In genomic region chr16:10964891-10965326, GRCh38 we compare ENCODE assay signal across 9 cellular contexts. TPM values are rescaled to one million over a fixed set of nuclear protein-coding genes. Genes with fewer than 3 reads are reported as not detected.
DNase-seq lines count a peak whose midpoint lies in the region; ATAC-seq and TF ChIP-seq lines count a peak whose summit lies in the region.
"Had no signal": no experiment of that assay in that cellular context is flagged by ENCODE, and none has a peak within 500 bp of the region (broad histone marks: within the 10 kb centered on the region; RNA-seq: fewer than 3 reads in every experiment).

No MANE protein-coding gene starts in this region.

- POLR2A ChIA-PET in activated CD4-positive, alpha-beta memory T cell treated with anti-CD3 and anti-CD28 coated beads for 36 hours (lab: Charles Lee): interaction anchor here (0.7 to 5.8 kb wide), 32 partner anchors 8 to 414 kb away, joined by 3 to 93 read pairs (median 7); partner anchors contain the start of gene SOCS1
- POLR2A ChIA-PET in A673 (lab: Charles Lee; ENCODE audit: low non-redundant PET): no interaction called here

- H3K9me3 Mint-ChIP-seq in activated CD4-positive, alpha-beta memory T cell treated with anti-CD3 and anti-CD28 coated beads for 36 hours: peaks cover 12% of the 10 kb centered on the region

- CTCF ChIA-PET in activated CD4-positive, alpha-beta memory T cell treated with anti-CD3 and anti-CD28 coated beads for 36 hours (lab: Charles Lee): interaction anchor here (0.6 to 6.5 kb wide), 47 partner anchors 8 to 754 kb away, joined by 3 to 118 read pairs (median 7); partner anchors contain the start of gene SOCS1
- CTCF ChIA-PET in A673 (lab: Charles Lee): interaction anchor here (1.0 to 1.3 kb wide), 2 partner anchors 16 to 567 kb away, joined by 3 read pairs; no protein-coding TSS in a partner anchor

- H3K36me3 Mint-ChIP-seq in activated CD4-positive, alpha-beta memory T cell treated with anti-CD3 and anti-CD28 coated beads for 36 hours: peaks cover 47% of the 10 kb centered on the region

- peaks cover 79% of the 10 kb centered on the region for H3K4me1 Mint-ChIP-seq in activated CD4-positive, alpha-beta memory T cell treated with anti-CD3 and anti-CD28 coated beads for 36 hours (ENCODE audit: low read depth)

- peak; percentile 90 for DNase-seq in activated CD4-positive, alpha-beta memory T cell treated with anti-CD3 and anti-CD28 coated beads for 36 hours
- DNase-seq in stimulated activated CD4-positive, alpha-beta T cell treated with anti-CD3 and anti-CD28 coated beads, Interleukin-12 subunit alpha, Interleukin-12 subunit beta, amount 100 ng/mL, for 48 hours (ENCODE audit: low read depth in 2 of 3, low spot score in 1 of 3): peak in 2 of 3 donors; percentile 57 to 62
- DNase-seq in lower leg skin (ENCODE audit: low spot score in 2 of 2) (no peak), A673 (ENCODE audit: low spot score) (no peak)
- DNase-seq: kidney had no signal

- ATAC-seq in GM18511 (IDR thresholded peaks at IDR 0.05; ENCODE audit: unreplicated experiment) (peak; percentile 56), HG03097 (IDR thresholded peaks at IDR 0.05; ENCODE audit: low FRiP score, unreplicated experiment) (peak; percentile 40), esophagus mucosa (no peak), HG03342 (IDR thresholded peaks at IDR 0.05; ENCODE audit: unreplicated experiment) (no peak)

- no peaks in the 10 kb centered on the region for H3K4me1 ChIP-seq in A673 (ENCODE audit: insufficient read depth, low read length, poor library complexity, severe bottlenecking)

- intact Hi-C loops in activated CD4-positive, alpha-beta memory T cell treated with anti-CD3 and anti-CD28 coated beads for 36 hours (cut with micrococcal nuclease): loop anchor here (1.0 to 10.0 kb wide), 20 partner anchors 8 to 1120 kb away; partner anchors contain the start of genes SNN and ZC3H7A
- intact Hi-C loops in lower leg skin (cut with DNase I; ENCODE audit: low total_unique reads): loop anchor here (10.0 kb wide), 2 partner anchors 430 to 750 kb away; no protein-coding TSS in a partner anchor
- intact Hi-C loops in A673 (cut with micrococcal nuclease; ENCODE audit: unreplicated experiment): loop anchor here (1.0 to 10.0 kb wide), 4 partner anchors 442 to 850 kb away; no protein-coding TSS in a partner anchor

- no peaks in the 10 kb centered on the region for H3K9me3 ChIP-seq in A673 (ENCODE audit: low read depth, low read length, poor library complexity, severe bottlenecking)

- TF ChIP-seq CTCF in lower leg skin (IDR thresholded peaks at IDR 0.05): no peak
- TF ChIP-seq CTCF in A673 (conservative IDR thresholded peaks at IDR 0.05; ENCODE audit: low read depth, low read length): no peak

- no peaks in the 10 kb centered on the region for H3K27me3 ChIP-seq in A673 (replicated peaks; ENCODE audit: insufficient read depth, low read depth, low read length, poor library complexity)

- no peak for TF ChIP-seq POLR2A in lower leg skin (IDR thresholded peaks at IDR 0.05)

- no peak overlapping the region for H3K4me3 ChIP-seq in lower leg skin (ENCODE audit: low read depth, poor library complexity, severe bottlenecking)
- no peak overlapping the region for H3K4me3 ChIP-seq in A673 (ENCODE audit: low read depth, low read length, poor library complexity, severe bottlenecking)

- WGBS in lower leg skin, 2 donors: 88 to 92% methylated on average over 8 of the region's 8 CpGs

- no peaks in the 10 kb centered on the region for H3K27me3 Mint-ChIP-seq in activated CD4-positive, alpha-beta memory T cell treated with anti-CD3 and anti-CD28 coated beads for 36 hours

- H3K4me3 Mint-ChIP-seq in activated CD4-positive, alpha-beta memory T cell treated with anti-CD3 and anti-CD28 coated beads for 36 hours: peak overlapping the region; percentile 30

- peaks cover 6% of the 10 kb centered on the region for H3K36me3 ChIP-seq in A673 (ENCODE audit: insufficient read depth, low read length, poor library complexity, severe bottlenecking)

- BruUV-seq in A673 (replicated peaks; lab: Mats Ljungman, UMichigan): no TSS peak

- H3K27ac Mint-ChIP-seq in activated CD4-positive, alpha-beta memory T cell treated with anti-CD3 and anti-CD28 coated beads for 36 hours: peak overlapping the region; percentile 98

- no peak overlapping the region for H3K27ac ChIP-seq in A673 (ENCODE audit: low read depth, low read length, poor library complexity, severe bottlenecking)

RNA-seq across cellular contexts. Expression of gene CLEC16A, which starts 20.5 kb away (rescaled TPM):
- total RNA-seq in activated CD4-positive, alpha-beta memory T cell treated with anti-CD3 and anti-CD28 coated beads for 36 hours: 10 to 100 TPM; 25.5 to 26.7 TPM
- total RNA-seq in lower leg skin: 10 to 100 TPM; 26.8 to 30.0 (median 29.5) TPM
- total RNA-seq in esophagus mucosa: 17.7 TPM
- total RNA-seq in A673 (2021): 21.3 and 23.4 TPM in 2 replicates

RNA-seq across cellular contexts. Expression of gene DEXI, which starts 22.6 kb away (rescaled TPM):
- 10 to 100 TPM; 35.1 to 38.2 TPM for total RNA-seq in activated CD4-positive, alpha-beta memory T cell treated with anti-CD3 and anti-CD28 coated beads for 36 hours
- total RNA-seq in lower leg skin (10 to 100 TPM; 38.1 to 63.6 (median 58.9) TPM), esophagus mucosa (14.5 TPM), A673 (2021) (30.7 and 31.6 TPM in 2 replicates)

Comparison
In these comparisons a context has a peak if more than half of its experiments do, and no peak if none do; other contexts are left out.
1. ATAC-seq: peak in GM18511 (single experiment) and HG03097 (single experiment); none in esophagus mucosa (single experiment) and HG03342 (single experiment).
2. DNase-seq: peak in activated CD4-positive, alpha-beta memory T cell treated with anti-CD3 and anti-CD28 coated beads for 36 hours (single experiment) and stimulated activated CD4-positive, alpha-beta T cell treated with anti-CD3 and anti-CD28 coated beads, Interleukin-12 subunit alpha, Interleukin-12 subunit beta, amount 100 ng/mL, for 48 hours (2 of 3); none in lower leg skin (0 of 2) and A673 (single experiment).